Comparison of ENCODE assay signal across 1 cellular context in the genomic region with DNA sequence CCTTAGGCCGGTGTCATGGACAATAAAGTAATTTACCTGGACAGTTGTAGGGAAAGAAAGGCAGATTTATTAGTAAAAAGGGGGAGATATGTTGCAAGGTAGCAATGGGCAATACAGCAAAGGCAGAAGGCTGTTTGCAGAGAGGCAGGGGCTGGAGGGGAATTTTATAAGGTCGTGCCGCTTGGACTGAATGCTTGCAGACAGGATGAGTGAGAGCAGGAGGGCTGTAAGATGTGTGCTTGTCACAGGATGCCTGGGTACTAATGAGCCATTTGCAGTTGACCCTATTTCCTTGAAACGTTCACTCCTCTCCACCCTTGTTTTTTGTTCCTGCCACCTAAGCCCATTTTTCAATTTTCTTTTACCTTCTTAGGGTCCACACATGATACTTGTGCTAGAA.
TF ChIP-seq lines count a peak whose summit lies in the region.

No MANE protein-coding gene starts in this region.

TF ChIP-seq in H1, 55 proteins besides CTCF, POLR2A, EP300 and RAD21 (continued from another document):
- TF ChIP-seq, protein P1, sequence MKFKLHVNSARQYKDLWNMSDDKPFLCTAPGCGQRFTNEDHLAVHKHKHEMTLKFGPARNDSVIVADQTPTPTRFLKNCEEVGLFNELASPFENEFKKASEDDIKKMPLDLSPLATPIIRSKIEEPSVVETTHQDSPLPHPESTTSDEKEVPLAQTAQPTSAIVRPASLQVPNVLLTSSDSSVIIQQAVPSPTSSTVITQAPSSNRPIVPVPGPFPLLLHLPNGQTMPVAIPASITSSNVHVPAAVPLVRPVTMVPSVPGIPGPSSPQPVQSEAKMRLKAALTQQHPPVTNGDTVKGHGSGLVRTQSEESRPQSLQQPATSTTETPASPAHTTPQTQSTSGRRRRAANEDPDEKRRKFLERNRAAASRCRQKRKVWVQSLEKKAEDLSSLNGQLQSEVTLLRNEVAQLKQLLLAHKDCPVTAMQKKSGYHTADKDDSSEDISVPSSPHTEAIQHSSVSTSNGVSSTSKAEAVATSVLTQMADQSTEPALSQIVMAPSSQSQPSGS (IDR thresholded peaks at IDR 0.05; ENCODE audit: low read length) = no peak
- no peak for TF ChIP-seq BCL11A (IDR thresholded peaks at IDR 0.05; ENCODE audit: low read depth in 2 of 2, low read length in 2 of 2)
- no peak for TF ChIP-seq KDM1A (IDR thresholded peaks at IDR 0.05; ENCODE audit: borderline replicate concordance, low read length)
- no peak for TF ChIP-seq RNF2 (IDR thresholded peaks at IDR 0.05; ENCODE audit: borderline replicate concordance, low read depth, low read length, missing control alignments, poor library complexity, severe bottlenecking)
- no peak for TF ChIP-seq SUZ12 (IDR thresholded peaks at IDR 0.05; ENCODE audit: low read length)
- TF ChIP-seq HDAC6 (IDR thresholded peaks at IDR 0.05; ENCODE audit: low read depth, low read length) = no peak
TF ChIP-seq in H1: peak in this region for 0.
